30 cellular contexts compared by ENCODE assay signal in the genomic region with DNA sequence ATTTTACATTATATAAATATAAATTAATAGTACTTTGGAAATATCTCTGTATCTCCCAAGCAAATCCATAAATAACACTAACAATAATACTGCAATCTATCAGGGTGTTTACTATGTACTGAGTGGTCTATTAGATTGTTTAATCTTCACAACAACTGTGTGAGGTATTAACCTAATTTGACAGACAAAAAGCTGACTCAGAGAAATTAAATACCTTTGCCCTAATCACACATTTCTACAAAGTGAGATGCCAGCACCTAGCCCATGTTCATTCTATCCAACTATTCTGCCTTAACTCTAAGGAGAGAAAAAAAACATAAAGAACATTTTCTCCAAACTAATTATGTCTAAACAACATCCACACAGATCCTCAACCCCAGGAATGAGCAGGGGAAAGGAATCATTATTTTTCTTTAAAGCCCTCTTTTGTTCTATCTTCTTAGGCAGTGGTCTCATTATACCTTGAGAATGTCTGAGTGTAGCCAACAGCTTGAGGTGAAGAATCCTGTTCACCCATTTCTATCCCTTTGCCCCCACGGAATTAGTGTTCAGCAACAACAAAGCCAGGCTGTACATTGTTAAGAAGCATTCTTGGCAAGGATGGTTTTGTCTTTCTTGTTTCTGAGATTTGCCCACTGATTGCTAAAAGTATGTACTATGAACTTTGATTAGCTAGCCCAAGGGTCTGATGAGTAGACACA. TPM values are rescaled to one million over a fixed set of nuclear protein-coding genes. Genes with fewer than 3 reads are reported as not detected.
"Had no signal": no experiment of that assay in that cellular context is flagged by ENCODE, and none has a peak within 500 bp of the region (broad histone marks: within the 10 kb centered on the region; RNA-seq: fewer than 3 reads in every experiment).

No MANE protein-coding gene starts in this region.

- FAIRE-seq: colon, frontal cortex, kidney had no signal

- DNase-seq: activated B cell treated with CpG ODN at 0.5 μM for 24 hours; activated CD4-positive, alpha-beta memory T cell treated with anti-CD3 and anti-CD28 coated beads for 36 hours; activated CD4-positive, alpha-beta T cell treated with anti-CD3 and anti-CD28 coated beads for 4 hours; activated naive CD4-positive, alpha-beta T cell treated with Interleukin-2 at 50 U/mL for 16 hours; activated naive CD8-positive, alpha-beta T cell treated with anti-CD3 and anti-CD28 coated beads, Interleukin-2, amount 10 ng/mL, durations not matched to agents 7 days and 5 days; activated T-cell treated with anti-CD3 and anti-CD28 coated beads, Interleukin-2, amount 50 U/mL, for 24 hours; amygdala; body of pancreas; central memory CD4-positive, alpha-beta T cell; dorsolateral prefrontal cortex; endodermal cell; kidney; psoas muscle; stimulated activated CD4-positive, alpha-beta T cell treated with anti-CD3 and anti-CD28 coated beads, Interleukin-4, amount 100 ng/mL, for 1 hour; stomach; trophoblast cell had no signal

- H3K36me3 ChIP-seq: stomach, vagina had no signal

- H3K4me1 Mint-ChIP-seq: activated B cell treated with CpG ODN at 0.5 μM for 24 hours; activated naive CD8-positive, alpha-beta T cell treated with anti-CD3 and anti-CD28 coated beads, Interleukin-2, amount 10 ng/mL, durations not matched to agents 7 days and 5 days; stimulated activated effector memory CD8-positive, alpha-beta T cell treated with anti-CD3 and anti-CD28 coated beads, Interleukin-12 subunit alpha, Interleukin-12 subunit beta, amount 100 ng/mL, for 72 hours had no signal

- H3K27me3 ChIP-seq: body of pancreas, dorsolateral prefrontal cortex, stomach, vagina had no signal

- ATAC-seq: body of pancreas; left lobe of liver; natural killer cell treated with Interleukin-12 subunit alpha and Interleukin-12 subunit beta and Interleukin-15 and Interleukin-18, amount 100 ng/mL, for 72 hours; psoas muscle; sciatic nerve; stimulated activated effector memory CD8-positive, alpha-beta T cell treated with anti-CD3 and anti-CD28 coated beads, Interleukin-12 subunit alpha, Interleukin-12 subunit beta, amount 100 ng/mL, for 72 hours had no signal

- H3K9me3 ChIP-seq: body of pancreas, psoas muscle, stomach, vagina had no signal

- H3K4me3 Mint-ChIP-seq: activated B cell treated with CpG ODN at 0.5 μM for 24 hours; activated CD4-positive, alpha-beta memory T cell treated with anti-CD3 and anti-CD28 coated beads for 36 hours; activated naive CD8-positive, alpha-beta T cell treated with anti-CD3 and anti-CD28 coated beads, Interleukin-2, amount 10 ng/mL, durations not matched to agents 7 days and 5 days; activated T-cell treated with anti-CD3 and anti-CD28 coated beads, Interleukin-2, amount 50 U/mL, for 24 hours; endodermal cell; mesothelial cell of epicardium; natural killer cell treated with Interleukin-12 subunit alpha and Interleukin-12 subunit beta and Interleukin-15 and Interleukin-18, amount 100 ng/mL, for 72 hours; stimulated activated effector memory CD8-positive, alpha-beta T cell treated with anti-CD3 and anti-CD28 coated beads, Interleukin-12 subunit alpha, Interleukin-12 subunit beta, amount 100 ng/mL, for 72 hours had no signal

- H3K27ac ChIP-seq: body of pancreas, dorsolateral prefrontal cortex, psoas muscle, stomach, vagina had no signal

- H3K27ac Mint-ChIP-seq: activated B cell treated with CpG ODN at 0.5 μM for 24 hours; activated CD4-positive, alpha-beta memory T cell treated with anti-CD3 and anti-CD28 coated beads for 36 hours; activated naive CD8-positive, alpha-beta T cell treated with anti-CD3 and anti-CD28 coated beads, Interleukin-2, amount 10 ng/mL, durations not matched to agents 7 days and 5 days; activated T-cell treated with anti-CD3 and anti-CD28 coated beads, Interleukin-2, amount 50 U/mL, for 24 hours; activated T-helper 2 cell treated with anti-CD3 and anti-CD28 coated beads, Interferon-gamma antibody, Interleukin-2, Interleukin-4, amounts not matched to agents 10 μg/mL and 5 μg/mL and 100 μg/mL, durations not matched to agents 14 hours and 24 hours and 36 hours; endodermal cell; mesothelial cell of epicardium; natural killer cell treated with Interleukin-12 subunit alpha and Interleukin-12 subunit beta and Interleukin-15 and Interleukin-18, amount 100 ng/mL, for 72 hours; stimulated activated effector memory CD8-positive, alpha-beta T cell treated with anti-CD3 and anti-CD28 coated beads, Interleukin-12 subunit alpha, Interleukin-12 subunit beta, amount 100 ng/mL, for 72 hours had no signal

- H3K27me3 Mint-ChIP-seq: activated B cell treated with CpG ODN at 0.5 μM for 24 hours; activated CD4-positive, alpha-beta memory T cell treated with anti-CD3 and anti-CD28 coated beads for 36 hours; activated naive CD8-positive, alpha-beta T cell treated with anti-CD3 and anti-CD28 coated beads, Interleukin-2, amount 10 ng/mL, durations not matched to agents 7 days and 5 days; activated T-cell treated with anti-CD3 and anti-CD28 coated beads, Interleukin-2, amount 50 U/mL, for 24 hours; natural killer cell treated with Interleukin-12 subunit alpha and Interleukin-12 subunit beta and Interleukin-15 and Interleukin-18, amount 100 ng/mL, for 72 hours had no signal

- H3K4me1 ChIP-seq: body of pancreas, psoas muscle, stomach had no signal

- H3K36me3 Mint-ChIP-seq: activated CD4-positive, alpha-beta memory T cell treated with anti-CD3 and anti-CD28 coated beads for 36 hours; activated naive CD8-positive, alpha-beta T cell treated with anti-CD3 and anti-CD28 coated beads, Interleukin-2, amount 10 ng/mL, durations not matched to agents 7 days and 5 days; natural killer cell treated with Interleukin-12 subunit alpha and Interleukin-12 subunit beta and Interleukin-15 and Interleukin-18, amount 100 ng/mL, for 72 hours; stimulated activated effector memory CD8-positive, alpha-beta T cell treated with anti-CD3 and anti-CD28 coated beads, Interleukin-12 subunit alpha, Interleukin-12 subunit beta, amount 100 ng/mL, for 72 hours had no signal

- H3K4me2 ChIP-seq: smooth muscle cell had no signal

- H3K4me3 ChIP-seq: body of pancreas, dorsolateral prefrontal cortex, lung, psoas muscle, smooth muscle cell, stomach, vagina had no signal

- H3K9me3 Mint-ChIP-seq: activated B cell treated with CpG ODN at 0.5 μM for 24 hours; activated naive CD8-positive, alpha-beta T cell treated with anti-CD3 and anti-CD28 coated beads, Interleukin-2, amount 10 ng/mL, durations not matched to agents 7 days and 5 days; activated T-helper 2 cell treated with anti-CD3 and anti-CD28 coated beads, Interferon-gamma antibody, Interleukin-2, Interleukin-4, amounts not matched to agents 10 μg/mL and 5 μg/mL and 100 μg/mL, durations not matched to agents 14 hours and 24 hours and 36 hours had no signal

RNA-seq across cellular contexts. Expression of a gene that starts 42.7 kb away (rescaled TPM):
- total RNA-seq: activated B cell treated with CpG ODN at 0.5 μM for 24 hours; activated CD4-positive, alpha-beta memory T cell treated with anti-CD3 and anti-CD28 coated beads for 36 hours; activated naive CD8-positive, alpha-beta T cell treated with anti-CD3 and anti-CD28 coated beads, Interleukin-2, amount 10 ng/mL, durations not matched to agents 7 days and 5 days; activated T-helper 2 cell treated with anti-CD3 and anti-CD28 coated beads, Interferon-gamma antibody, Interleukin-2, Interleukin-4, amounts not matched to agents 10 μg/mL and 5 μg/mL and 100 μg/mL, durations not matched to agents 14 hours and 24 hours and 36 hours; body of pancreas; dorsolateral prefrontal cortex; endodermal cell; epithelial cell of proximal tubule; frontal cortex; kidney; left lobe of liver; mesothelial cell of epicardium; natural killer cell treated with Interleukin-12 subunit alpha and Interleukin-12 subunit beta and Interleukin-15 and Interleukin-18, amount 100 ng/mL, for 72 hours; omental fat pad; psoas muscle; smooth muscle cell; stomach; temporal lobe; vagina had no signal
- polyA plus RNA-seq: stomach had no signal
